ENCODE assay signal across 1 cellular context in the genomic region with DNA sequence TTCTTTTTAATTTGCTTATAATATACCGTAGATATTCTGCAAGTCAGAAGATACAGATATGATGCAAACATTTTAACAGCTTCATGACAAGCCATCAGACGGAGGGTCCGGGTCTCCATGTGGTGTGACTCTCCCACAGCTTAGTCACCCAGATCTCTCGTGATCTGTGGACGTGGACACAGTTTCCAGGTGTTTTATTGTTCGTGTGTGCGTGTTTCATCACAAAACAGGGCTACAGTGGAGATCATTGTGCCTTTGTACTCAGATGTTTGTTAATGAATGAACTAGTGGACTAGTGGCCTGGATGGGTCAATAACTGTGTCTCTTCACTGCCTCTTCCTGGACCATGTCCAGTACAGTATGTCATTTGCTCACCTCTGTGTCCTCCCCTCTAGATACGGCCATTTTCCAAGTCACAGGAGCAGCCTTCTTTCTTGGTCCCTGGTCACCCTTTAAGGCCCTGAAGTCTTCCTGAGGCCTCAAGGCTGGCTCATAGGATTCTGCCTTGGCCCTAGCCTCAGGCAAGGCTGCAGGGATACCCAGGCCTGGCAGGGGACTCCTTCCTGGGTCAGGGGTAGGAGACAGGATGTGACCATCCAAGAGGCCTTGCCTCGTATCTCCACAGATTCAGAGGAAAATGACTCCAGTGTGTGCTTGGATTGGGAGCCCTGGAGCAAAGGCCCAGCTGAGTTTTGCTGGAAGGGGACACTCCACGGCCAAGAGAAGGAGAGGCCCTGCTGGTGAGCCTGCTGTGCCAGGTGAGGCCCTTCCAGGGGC.
TF ChIP-seq lines count a peak whose summit lies in the region.

No MANE protein-coding gene starts in this region.

TF ChIP-seq in liver, 16 proteins besides CTCF, POLR2A, EP300 and RAD21 (continued from another document):
- TF ChIP-seq, protein P1, sequence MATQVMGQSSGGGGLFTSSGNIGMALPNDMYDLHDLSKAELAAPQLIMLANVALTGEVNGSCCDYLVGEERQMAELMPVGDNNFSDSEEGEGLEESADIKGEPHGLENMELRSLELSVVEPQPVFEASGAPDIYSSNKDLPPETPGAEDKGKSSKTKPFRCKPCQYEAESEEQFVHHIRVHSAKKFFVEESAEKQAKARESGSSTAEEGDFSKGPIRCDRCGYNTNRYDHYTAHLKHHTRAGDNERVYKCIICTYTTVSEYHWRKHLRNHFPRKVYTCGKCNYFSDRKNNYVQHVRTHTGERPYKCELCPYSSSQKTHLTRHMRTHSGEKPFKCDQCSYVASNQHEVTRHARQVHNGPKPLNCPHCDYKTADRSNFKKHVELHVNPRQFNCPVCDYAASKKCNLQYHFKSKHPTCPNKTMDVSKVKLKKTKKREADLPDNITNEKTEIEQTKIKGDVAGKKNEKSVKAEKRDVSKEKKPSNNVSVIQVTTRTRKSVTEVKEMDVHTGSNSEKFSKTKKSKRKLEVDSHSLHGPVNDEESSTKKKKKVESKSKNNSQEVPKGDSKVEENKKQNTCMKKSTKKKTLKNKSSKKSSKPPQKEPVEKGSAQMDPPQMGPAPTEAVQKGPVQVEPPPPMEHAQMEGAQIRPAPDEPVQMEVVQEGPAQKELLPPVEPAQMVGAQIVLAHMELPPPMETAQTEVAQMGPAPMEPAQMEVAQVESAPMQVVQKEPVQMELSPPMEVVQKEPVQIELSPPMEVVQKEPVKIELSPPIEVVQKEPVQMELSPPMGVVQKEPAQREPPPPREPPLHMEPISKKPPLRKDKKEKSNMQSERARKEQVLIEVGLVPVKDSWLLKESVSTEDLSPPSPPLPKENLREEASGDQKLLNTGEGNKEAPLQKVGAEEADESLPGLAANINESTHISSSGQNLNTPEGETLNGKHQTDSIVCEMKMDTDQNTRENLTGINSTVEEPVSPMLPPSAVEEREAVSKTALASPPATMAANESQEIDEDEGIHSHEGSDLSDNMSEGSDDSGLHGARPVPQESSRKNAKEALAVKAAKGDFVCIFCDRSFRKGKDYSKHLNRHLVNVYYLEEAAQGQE (IDR thresholded peaks at IDR 0.05), result no peak
- no peak for TF ChIP-seq JUND (IDR thresholded peaks at IDR 0.05)
